14 cellular contexts compared by ENCODE assay signal in genomic region chr19:13160557-13160956, GRCh38. TPM values are rescaled to one million over a fixed set of nuclear protein-coding genes. Genes with fewer than 3 reads are reported as not detected.
DNase-seq lines count a peak whose midpoint lies in the region; ATAC-seq, FAIRE-seq and TF ChIP-seq lines count a peak whose summit lies in the region.
"Had no signal": no experiment of that assay in that cellular context is flagged by ENCODE, and none has a peak within 500 bp of the region (broad histone marks: within the 10 kb centered on the region; RNA-seq: fewer than 3 reads in every experiment).

No MANE protein-coding gene starts in this region.

- H2BK12ac ChIP-seq in H1 (ENCODE audit: low read depth, low read length) = no peak overlapping the region

- no peak overlapping the region for H2AK5ac ChIP-seq in H1 (ENCODE audit: low read depth, low read length)

- H3K27ac ChIP-seq in Panc1 (ENCODE audit: low read length) (peak overlapping the region; percentile 91), H1 (ENCODE audit: low read depth, low read length) (no peak overlapping the region)
- H3K27ac ChIP-seq: SK-N-MC had no signal

- no peak overlapping the region for H3K14ac ChIP-seq in H1 (ENCODE audit: insufficient read length)

- no peaks in the 10 kb centered on the region for H3K9me3 ChIP-seq in Panc1 (ENCODE audit: control insufficient read depth, insufficient read depth, low read depth, low read length)
- no peaks in the 10 kb centered on the region for H3K9me3 ChIP-seq in H1 (ENCODE audit: insufficient read depth in 2 of 2, low read depth in 1 of 2, low read length in 1 of 2)
- H3K9me3 ChIP-seq: mucosa of descending colon had no signal

- peaks cover 13% of the 10 kb centered on the region for H3K36me3 Mint-ChIP-seq in activated CD4-positive, alpha-beta T cell treated with anti-CD3 and anti-CD28 coated beads, Interleukin-2, amount 10 ng/mL, durations not matched to agents 7 days and 5 days (ENCODE audit: low read depth)

- CTCF ChIA-PET in activated CD4-positive, alpha-beta T cell treated with anti-CD3 and anti-CD28 coated beads, Interleukin-2, amount 10 ng/mL, durations not matched to agents 7 days and 5 days (lab: Charles Lee) = no interaction called here
- CTCF ChIA-PET in Panc1 (lab: Charles Lee) (no interaction called here), H1 (lab: Charles Lee; ENCODE audit: partially characterized antibody) (interaction anchor here (5.2 kb wide), 1 partner anchor 35 kb away, joined by 34 read pairs; no protein-coding TSS in a partner anchor)

- no peaks in the 10 kb centered on the region for H3K27me3 Mint-ChIP-seq in activated CD4-positive, alpha-beta T cell treated with anti-CD3 and anti-CD28 coated beads, Interleukin-2, amount 10 ng/mL, durations not matched to agents 7 days and 5 days
- H3K27me3 Mint-ChIP-seq: IgD-negative memory B cell had no signal

- peak overlapping the region; percentile 43 for H3K4me3 Mint-ChIP-seq in activated CD4-positive, alpha-beta T cell treated with anti-CD3 and anti-CD28 coated beads, Interleukin-2, amount 10 ng/mL, durations not matched to agents 7 days and 5 days

- 0 out of 2 replicates have a peak overlapping the region, but pooled peaks have one; percentile 2 for H2BK5ac ChIP-seq in H1 (ENCODE audit: low read depth, low read length)

- no peak for TF ChIP-seq CTCF in Panc1 (IDR thresholded peaks at IDR 0.05)
- no peak for TF ChIP-seq CTCF in H1 (IDR thresholded peaks at IDR 0.05; ENCODE audit: control extremely low read depth in 1 of 3, insufficient read depth in 1 of 3, low read depth in 1 of 3, low read length in 3 of 3)

- no peak overlapping the region for H4K8ac ChIP-seq in H1 (ENCODE audit: extremely low read depth, insufficient read depth, low read length)

- H3K4me3 ChIP-seq in Panc1 (ENCODE audit: low read depth in 2 of 2, low read length in 2 of 2) = no peak overlapping the region
- H3K4me3 ChIP-seq in H1 (ENCODE audit: extremely low read depth in 1 of 4, insufficient read depth in 2 of 4, low read depth in 3 of 4, low read length in 4 of 4) = no peak overlapping the region
- H3K4me3 ChIP-seq: mucosa of descending colon, SK-N-MC had no signal

- H4K5ac ChIP-seq in H1 (ENCODE audit: insufficient read length, low read depth, low read length) = no peak overlapping the region

- H3K4me1 ChIP-seq in Panc1 (ENCODE audit: control insufficient read depth, insufficient read depth, low read length) (peaks cover 49% of the 10 kb centered on the region), H1 (replicated peaks in 1 of 4; ENCODE audit: control insufficient read depth in 3 of 4, insufficient read depth in 4 of 4, low read length in 3 of 4) (peaks cover 14 to 25% (median 17%) of the 10 kb centered on the region in 4 experiments)

- intact Hi-C loops in Panc1 (cut with micrococcal nuclease; ENCODE audit: unreplicated experiment) = no loop called here

- H3K23ac ChIP-seq in H1 (ENCODE audit: insufficient read length) = no peak overlapping the region

- TF ChIP-seq POLR2A in H1 (IDR thresholded peaks at IDR 0.05; ENCODE audit: control extremely low read depth in 1 of 2, low read depth in 2 of 2, low read length in 2 of 2) = no peak

- H3K4me1 Mint-ChIP-seq in activated CD4-positive, alpha-beta T cell treated with anti-CD3 and anti-CD28 coated beads, Interleukin-2, amount 10 ng/mL, durations not matched to agents 7 days and 5 days = peaks cover 67% of the 10 kb centered on the region

- H3K9me3 Mint-ChIP-seq in activated CD4-positive, alpha-beta T cell treated with anti-CD3 and anti-CD28 coated beads, Interleukin-2, amount 10 ng/mL, durations not matched to agents 7 days and 5 days = no peaks in the 10 kb centered on the region

- no peak overlapping the region for H3K18ac ChIP-seq in H1 (ENCODE audit: extremely low read depth, low read length)

- no peaks in the 10 kb centered on the region for H3K79me1 ChIP-seq in H1 (ENCODE audit: low read depth, low read length)

- no peak for FAIRE-seq in H1 (lab: Jason Lieb, UNC)
- FAIRE-seq: GM12891 had no signal

- H3K27me3 ChIP-seq in Panc1 (ENCODE audit: control insufficient read depth, insufficient read depth, low read length) (no peaks in the 10 kb centered on the region), H1 (replicated peaks in 1 of 4; ENCODE audit: control insufficient read depth in 3 of 4, extremely low read depth in 1 of 4, insufficient read depth in 3 of 4, low read length in 3 of 4) (no peaks in the 10 kb centered on the region; a peak in 1 of 7 replicates)

- no TSS peak for BruUV-seq in Panc1 (replicated peaks; lab: Mats Ljungman, UMichigan)

- no peak overlapping the region for H2AFZ ChIP-seq in H1 (ENCODE audit: low read length)

- WGBS in H1 (ENCODE audit: extremely low coverage in 1 of 2, insufficient coverage in 1 of 2, insufficient read length in 1 of 2, insufficient replicate concordance in 2 of 2, low coverage in 1 of 2, low lambda C conversion rate in 2 of 2, missing lambda C conversion rate in 1 of 2), 2 experiments = 100% methylated on average over 1 of the region's 1 CpG; no CpG with 5 or more reads in 1 of the 2 experiments

- H2BK20ac ChIP-seq in H1 (ENCODE audit: low read length) = no peak overlapping the region

- no peak overlapping the region for H3K27ac Mint-ChIP-seq in activated CD4-positive, alpha-beta T cell treated with anti-CD3 and anti-CD28 coated beads, Interleukin-2, amount 10 ng/mL, durations not matched to agents 7 days and 5 days

- POLR2A ChIA-PET in activated CD4-positive, alpha-beta T cell treated with anti-CD3 and anti-CD28 coated beads, Interleukin-2, amount 10 ng/mL, durations not matched to agents 7 days and 5 days (lab: Charles Lee) = no interaction called here
- POLR2A ChIA-PET in Panc1 (lab: Charles Lee) (no interaction called here), H1 (lab: Charles Lee; ENCODE audit: partially characterized antibody) (interaction anchor here (0.6 to 12.0 kb wide), 6 partner anchors 7 to 743 kb away, joined by 3 to 530 read pairs (median 24); partner anchors contain the start of genes IER2, NACC1, STX10 and TRMT1)

- no peak overlapping the region for H3K56ac ChIP-seq in H1 (replicated peaks; ENCODE audit: insufficient read length, low read depth, low read length)

- H3K36me3 ChIP-seq in Panc1 (ENCODE audit: control insufficient read depth, insufficient read depth, low read length) = no peaks in the 10 kb centered on the region
- no peaks in the 10 kb centered on the region for H3K36me3 ChIP-seq in H1 (ENCODE audit: control insufficient read depth in 2 of 4, insufficient read depth in 4 of 4, low read length in 3 of 4)

- no peak overlapping the region for H3K4me2 ChIP-seq in H1 (ENCODE audit: insufficient read depth in 1 of 2, low read depth in 2 of 2, low read length in 2 of 2)

- H3K79me2 ChIP-seq in H1 (ENCODE audit: control insufficient read depth in 1 of 2, insufficient read depth in 2 of 2, low read length in 2 of 2) = no peaks in the 10 kb centered on the region; a peak in 1 of 4 replicates

- H3K23me2 ChIP-seq in H1 (ENCODE audit: low read depth, low read length) = peaks cover 14% of the 10 kb centered on the region; the same call in 1 of the 2 replicates

- no peak overlapping the region for H3K4ac ChIP-seq in H1 (replicated peaks; ENCODE audit: insufficient read length, low read depth, low read length)

- in situ Hi-C loops in Panc1 (cut with HindIII; ENCODE audit: low pct_unique_long_range_greater_than_20kb, low sequenced_read_pairs) = no loop called here

- no peak overlapping the region for H2BK120ac ChIP-seq in H1 (replicated peaks; ENCODE audit: low read depth, low read length)

- TF ChIP-seq RAD21 in H1 (IDR thresholded peaks at IDR 0.05 in 1 of 2, conservative IDR thresholded peaks at IDR 0.05 in 1 of 2; ENCODE audit: low read depth in 2 of 2, low read length in 2 of 2) = no peak

- no peaks in the 10 kb centered on the region for H4K20me1 ChIP-seq in H1 (replicated peaks in 1 of 2; ENCODE audit: control insufficient read depth in 1 of 2, insufficient read depth in 2 of 2, low read length in 2 of 2)

- no peak for DNase-seq in activated CD4-positive, alpha-beta T cell treated with anti-CD3 and anti-CD28 coated beads, Interleukin-2, amount 10 ng/mL, durations not matched to agents 7 days and 5 days
- DNase-seq in activated CD4-positive, alpha-beta T cell treated with anti-CD3 and anti-CD28 coated beads, Interleukin-2, amount 50 U/mL, for 1 hour = no peak
- DNase-seq in Panc1 (ENCODE audit: low read depth, low spot score) (no peak), H1 (ENCODE audit: low read depth in 1 of 2, low spot score in 2 of 2) (no peak), renal cortical epithelial cell (ENCODE audit: low read depth) (peak; percentile 58), T1000 (lab: John Stamatoyannopoulos, UW) (no peak), NCI-H2196 treated with DMSO at 0.1 percent for 48 hours (lab: John Stamatoyannopoulos, UW; ENCODE audit: unreplicated experiment) (no peak), activated gamma-delta T cell treated with Interleukin-2 at 50 U/mL for 16 hours (no peak)
- DNase-seq: activated CD8-positive, alpha-beta memory T cell treated with anti-CD3 and anti-CD28 coated beads, Interleukin-2, amount 50 U/mL, for 4 hours; mucosa of descending colon; NCI-H2227 treated with DMSO at 0.1 percent for 48 hours had no signal

- no peak overlapping the region for H3K9ac ChIP-seq in H1 (replicated peaks in 1 of 4; ENCODE audit: extremely low read depth in 1 of 4, low read depth in 3 of 4, low read length in 3 of 4)

- H4K91ac ChIP-seq in H1 (replicated peaks; ENCODE audit: insufficient read length, low read length) = no peak overlapping the region

- no peak overlapping the region for H2BK15ac ChIP-seq in H1 (ENCODE audit: low read length)

- no peak for ATAC-seq in Panc1
- ATAC-seq: mucosa of descending colon had no signal

- no peak for TF ChIP-seq EP300 in H1 (IDR thresholded peaks at IDR 0.05; ENCODE audit: borderline replicate concordance in 1 of 2, low read depth in 2 of 2, low read length in 2 of 2)

RNA-seq across cellular contexts. Expression of gene IER2, which starts 10.3 kb away (rescaled TPM):
- total RNA-seq in activated CD4-positive, alpha-beta T cell treated with anti-CD3 and anti-CD28 coated beads, Interleukin-2, amount 10 ng/mL, durations not matched to agents 7 days and 5 days = 100 to 1,000 TPM; 167 to 188 TPM
- total RNA-seq in Panc1 (2021; ENCODE audit: unreplicated experiment) (80.4 TPM), renal cortical epithelial cell (15.6 and 27.9 TPM in 2 replicates)
- 81.1 TPM for polyA plus RNA-seq in Panc1 (2012; ENCODE audit: insufficient read length)
- 137 and 138 TPM in 2 replicates for total RNA-seq in H1 (2021; fragmentation: NEBNext Ultra II Directional; extraction: Animal tissue kit (Norgen Biotek cat#: 25700))
- 84.5 and 151 TPM in 2 replicates for polyA plus RNA-seq in H1 (2011; rRNA removed)
- 66.0 TPM for polyA plus RNA-seq in H1 (2011; cell fraction: cytosol; rRNA removed)
- polyA plus RNA-seq in H1 (2011; cell fraction: nucleus; rRNA removed) = 110 TPM
- polyA plus RNA-seq in H1 (2012, experiment 1 of 2) = 106 to 120 TPM (median 111 TPM) in 4 replicates
- polyA plus RNA-seq in H1 (2012, experiment 2 of 2) = 92.0 TPM
- 105 TPM for polyA plus RNA-seq in H1 (2013, experiment 1 of 2)
- polyA plus RNA-seq in H1 (2013, experiment 2 of 2) = 105 TPM
- polyA minus RNA-seq in H1 (2011; rRNA and poly(A)+ RNA removed) = 6.0 and 9.9 TPM in 2 replicates
- polyA minus RNA-seq in H1 (2011; cell fraction: cytosol; rRNA and poly(A)+ RNA removed) = 33.4 TPM
- polyA minus RNA-seq in H1 (2011; cell fraction: nucleus; rRNA and poly(A)+ RNA removed) = 81.9 TPM

RNA-seq across cellular contexts. Expression of gene STX10, which starts 10.4 kb away (rescaled TPM):
- 10 to 100 TPM; 62.3 to 65.0 TPM for total RNA-seq in activated CD4-positive, alpha-beta T cell treated with anti-CD3 and anti-CD28 coated beads, Interleukin-2, amount 10 ng/mL, durations not matched to agents 7 days and 5 days
- total RNA-seq in Panc1 (2021; ENCODE audit: unreplicated experiment) (43.6 TPM), renal cortical epithelial cell (37.1 and 67.0 TPM in 2 replicates)
- polyA plus RNA-seq in Panc1 (2012; ENCODE audit: insufficient read length) = 108 TPM
- 50.8 and 53.0 TPM in 2 replicates for total RNA-seq in H1 (2021; fragmentation: NEBNext Ultra II Directional; extraction: Animal tissue kit (Norgen Biotek cat#: 25700))
- polyA plus RNA-seq in H1 (2011; rRNA removed) = 80.1 and 86.8 TPM in 2 replicates
- 88.9 TPM for polyA plus RNA-seq in H1 (2011; cell fraction: cytosol; rRNA removed)
- 146 TPM for polyA plus RNA-seq in H1 (2011; cell fraction: nucleus; rRNA removed)
- 58.8 to 94.1 TPM (median 80.2 TPM) in 4 replicates for polyA plus RNA-seq in H1 (2012, experiment 1 of 2)
- polyA plus RNA-seq in H1 (2012, experiment 2 of 2) = 81.1 TPM
- polyA plus RNA-seq in H1 (2013, experiment 1 of 2) = 48.9 TPM
- 49.5 TPM for polyA plus RNA-seq in H1 (2013, experiment 2 of 2)
- polyA minus RNA-seq in H1 (2011; rRNA and poly(A)+ RNA removed) = 44.8 and 47.0 TPM in 2 replicates
- polyA minus RNA-seq in H1 (2011; cell fraction: cytosol; rRNA and poly(A)+ RNA removed) = 40.2 TPM
- polyA minus RNA-seq in H1 (2011; cell fraction: nucleus; rRNA and poly(A)+ RNA removed) = 36.6 TPM

RNA-seq across cellular contexts. Expression of gene NACC1, which starts 42.5 kb away (rescaled TPM):
- total RNA-seq in activated CD4-positive, alpha-beta T cell treated with anti-CD3 and anti-CD28 coated beads, Interleukin-2, amount 10 ng/mL, durations not matched to agents 7 days and 5 days = 10 to 100 TPM; 57.8 to 63.8 TPM
- total RNA-seq in Panc1 (2021; ENCODE audit: unreplicated experiment) = 129 TPM
- 97.8 TPM for polyA plus RNA-seq in Panc1 (2012; ENCODE audit: insufficient read length)
- total RNA-seq in H1 (2021; fragmentation: NEBNext Ultra II Directional; extraction: Animal tissue kit (Norgen Biotek cat#: 25700)) = 226 and 234 TPM in 2 replicates
- polyA plus RNA-seq in H1 (2011; rRNA removed) = 301 and 541 TPM in 2 replicates
- 204 TPM for polyA plus RNA-seq in H1 (2011; cell fraction: cytosol; rRNA removed)
- 367 TPM for polyA plus RNA-seq in H1 (2011; cell fraction: nucleus; rRNA removed)
- 72.2 to 138 TPM (median 120 TPM) in 4 replicates for polyA plus RNA-seq in H1 (2012, experiment 1 of 2)
- polyA plus RNA-seq in H1 (2012, experiment 2 of 2) = 144 TPM
- 169 TPM for polyA plus RNA-seq in H1 (2013, experiment 1 of 2)
- 186 TPM for polyA plus RNA-seq in H1 (2013, experiment 2 of 2)
- 150 and 197 TPM in 2 replicates for polyA minus RNA-seq in H1 (2011; rRNA and poly(A)+ RNA removed)
- polyA minus RNA-seq in H1 (2011; cell fraction: cytosol; rRNA and poly(A)+ RNA removed) = 187 TPM
- polyA minus RNA-seq in H1 (2011; cell fraction: nucleus; rRNA and poly(A)+ RNA removed) = 126 TPM
- total RNA-seq in renal cortical epithelial cell = 36.5 and 119 TPM in 2 replicates

RNA-seq across cellular contexts. Expression of gene TRMT1, which starts 44.0 kb away (rescaled TPM):
- total RNA-seq in activated CD4-positive, alpha-beta T cell treated with anti-CD3 and anti-CD28 coated beads, Interleukin-2, amount 10 ng/mL, durations not matched to agents 7 days and 5 days = 10 to 100 TPM; 44.7 to 58.3 TPM
- total RNA-seq in Panc1 (2021; ENCODE audit: unreplicated experiment) (52.0 TPM), renal cortical epithelial cell (30.0 and 32.8 TPM in 2 replicates)
- 41.4 TPM for polyA plus RNA-seq in Panc1 (2012; ENCODE audit: insufficient read length)
- 96.6 and 99.3 TPM in 2 replicates for total RNA-seq in H1 (2021; fragmentation: NEBNext Ultra II Directional; extraction: Animal tissue kit (Norgen Biotek cat#: 25700))
- polyA plus RNA-seq in H1 (2011; rRNA removed) = 77.4 and 118 TPM in 2 replicates
- 94.9 TPM for polyA plus RNA-seq in H1 (2011; cell fraction: cytosol; rRNA removed)
- polyA plus RNA-seq in H1 (2011; cell fraction: nucleus; rRNA removed) = 298 TPM
- 66.0 to 95.2 TPM (median 84.7 TPM) in 4 replicates for polyA plus RNA-seq in H1 (2012, experiment 1 of 2)
- 75.5 TPM for polyA plus RNA-seq in H1 (2012, experiment 2 of 2)
- 69.1 TPM for polyA plus RNA-seq in H1 (2013, experiment 1 of 2)
- 65.4 TPM for polyA plus RNA-seq in H1 (2013, experiment 2 of 2)
- polyA minus RNA-seq in H1 (2011; rRNA and poly(A)+ RNA removed) = 38.6 and 46.1 TPM in 2 replicates
- 52.8 TPM for polyA minus RNA-seq in H1 (2011; cell fraction: cytosol; rRNA and poly(A)+ RNA removed)
- 64.4 TPM for polyA minus RNA-seq in H1 (2011; cell fraction: nucleus; rRNA and poly(A)+ RNA removed)

RNA-seq across cellular contexts. Expression of gene LYL1, which starts 57.9 kb away (rescaled TPM):
- 1 to 10 TPM; 2.3 to 2.5 TPM for total RNA-seq in activated CD4-positive, alpha-beta T cell treated with anti-CD3 and anti-CD28 coated beads, Interleukin-2, amount 10 ng/mL, durations not matched to agents 7 days and 5 days
- total RNA-seq in Panc1 (2021; ENCODE audit: unreplicated experiment) (0.23 TPM), renal cortical epithelial cell (0.20 and 1.7 TPM in 2 replicates)
- polyA plus RNA-seq in Panc1 (2012; ENCODE audit: insufficient read length) = 0.48 TPM
- total RNA-seq in H1 (2021; fragmentation: NEBNext Ultra II Directional; extraction: Animal tissue kit (Norgen Biotek cat#: 25700)) = 0.58 and 0.65 TPM in 2 replicates
- polyA plus RNA-seq in H1 (2011; rRNA removed) = 0.76 and 1.0 TPM in 2 replicates
- polyA plus RNA-seq in H1 (2011; cell fraction: cytosol; rRNA removed) = 0.62 TPM
- 0.78 TPM for polyA plus RNA-seq in H1 (2011; cell fraction: nucleus; rRNA removed)
- 0.23 to 0.67 TPM (median 0.39 TPM) in 4 replicates for polyA plus RNA-seq in H1 (2012, experiment 1 of 2)
- 0.26 TPM for polyA plus RNA-seq in H1 (2012, experiment 2 of 2)
- polyA plus RNA-seq in H1 (2013, experiment 1 of 2) = 0.65 TPM
- 0.52 TPM for polyA plus RNA-seq in H1 (2013, experiment 2 of 2)
- 0.10 TPM in 1 of 2 replicates, not detected in the other for polyA minus RNA-seq in H1 (2011; rRNA and poly(A)+ RNA removed)
- 1.2 TPM for polyA minus RNA-seq in H1 (2011; cell fraction: cytosol; rRNA and poly(A)+ RNA removed)
- 0.40 TPM for polyA minus RNA-seq in H1 (2011; cell fraction: nucleus; rRNA and poly(A)+ RNA removed)
